In the genomic region with DNA sequence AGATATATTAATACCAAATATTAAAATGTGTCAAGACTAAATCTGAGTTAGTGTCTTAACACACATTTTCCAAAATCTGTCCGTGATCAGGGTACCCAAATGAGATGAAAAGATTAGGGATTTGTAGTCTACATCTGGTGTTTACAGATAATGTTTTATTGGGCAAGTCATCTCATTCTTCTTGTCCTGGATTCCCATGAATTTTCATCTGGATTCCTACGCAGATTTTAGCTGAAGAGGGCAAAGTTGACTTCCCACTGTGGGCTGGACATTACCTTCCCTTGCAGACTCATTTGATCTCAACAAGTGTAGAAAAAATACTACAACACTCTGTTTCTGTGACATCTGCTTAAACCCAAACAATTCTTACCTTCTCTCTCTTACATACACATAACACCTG, we compare ENCODE assay signal across 28 cellular contexts.
"Had no signal": no experiment of that assay in that cellular context is flagged by ENCODE, and none has a peak within 500 bp of the region (broad histone marks: within the 10 kb centered on the region; RNA-seq: fewer than 3 reads in every experiment).

No MANE protein-coding gene starts in this region.

- H3K27ac ChIP-seq: ascending aorta, cardiac muscle cell, VCaP had no signal

- H3K27me3 ChIP-seq: ascending aorta, cardiac muscle cell had no signal

- H3K36me3 ChIP-seq: cardiac muscle cell had no signal

- H3K9me3 ChIP-seq: ascending aorta had no signal

- H3K4me3 ChIP-seq: ascending aorta, cardiac muscle cell had no signal

- H3K4me1 ChIP-seq: ascending aorta had no signal

- DNase-seq: activated B cell treated with CpG ODN at 0.5 μM for 24 hours; activated CD4-positive, alpha-beta memory T cell treated with anti-CD3 and anti-CD28 coated beads for 36 hours; activated CD4-positive, alpha-beta T cell treated with anti-CD3 and anti-CD28 coated beads for 4 hours; activated CD4-positive, alpha-beta T cell treated with anti-CD3 and anti-CD28 coated beads, Interleukin-2, amount 10 ng/mL, durations not matched to agents 24 days and 14 days; activated CD4-positive, alpha-beta T cell treated with anti-CD3 and anti-CD28 coated beads, Interleukin-2, amount 50 U/mL, for 1 hour; activated CD4-positive, alpha-beta T cell treated with anti-CD3 and anti-CD28 coated beads, Interleukin-2, amount 50 U/mL, for 4 hours; activated CD4-positive, CD25-positive, alpha-beta regulatory T cell treated with anti-CD3 and anti-CD28 coated beads, Interleukin-2, amount 50 U/mL, for 72 hours; activated CD8-positive, alpha-beta memory T cell treated with anti-CD3 and anti-CD28 coated beads, Interleukin-2, amount 50 U/mL, for 4 hours; activated CD8-positive, alpha-beta T cell treated with anti-CD3 and anti-CD28 coated beads for 36 hours; activated gamma-delta T cell; activated naive CD4-positive, alpha-beta T cell treated with anti-CD3 and anti-CD28 coated beads, Interleukin-2, amount 10 ng/mL, durations not matched to agents 7 days and 5 days; activated naive CD4-positive, alpha-beta T cell treated with Interleukin-2 at 50 U/mL for 16 hours; activated naive CD8-positive, alpha-beta T cell treated with anti-CD3 and anti-CD28 coated beads, Interleukin-2, amount 10 ng/mL, durations not matched to agents 7 days and 5 days; activated naive CD8-positive, alpha-beta T cell treated with anti-CD3 and anti-CD28 coated beads, Interleukin-2, amount 50 U/mL, for 24 hours; activated T-cell treated with anti-CD3 and anti-CD28 coated beads for 4 hours; activated T-cell treated with anti-CD3 and anti-CD28 coated beads, Interleukin-2, amount 50 U/mL, for 1 hour; activated T-cell treated with anti-CD3 and anti-CD28 coated beads, Interleukin-2, amount 50 U/mL, for 4 hours; activated T-cell treated with anti-CD3 and anti-CD28 coated beads, Interleukin-2, amount 50 U/mL, for 72 hours; amygdala; anterior cingulate cortex; caudate nucleus; cerebellar nuclear complex; T-helper 2 cell; T-helper 9 cell had no signal

- ATAC-seq: activated CD8-positive, alpha-beta T cell treated with anti-CD3 and anti-CD28 coated beads for 36 hours; activated naive CD8-positive, alpha-beta T cell treated with anti-CD3 and anti-CD28 coated beads, Interleukin-2, amount 50 U/mL, for 24 hours; activated T-cell treated with anti-CD3 and anti-CD28 coated beads, Interleukin-2, amount 50 U/mL, for 4 hours; activated T-cell treated with anti-CD3 and anti-CD28 coated beads, Interleukin-2, amount 50 U/mL, for 72 hours; activated T-helper 17 cell treated with anti-CD3 and anti-CD28 coated beads, Interleukin-2, amount 50 U/mL, for 72 hours had no signal
